In the genomic region with DNA sequence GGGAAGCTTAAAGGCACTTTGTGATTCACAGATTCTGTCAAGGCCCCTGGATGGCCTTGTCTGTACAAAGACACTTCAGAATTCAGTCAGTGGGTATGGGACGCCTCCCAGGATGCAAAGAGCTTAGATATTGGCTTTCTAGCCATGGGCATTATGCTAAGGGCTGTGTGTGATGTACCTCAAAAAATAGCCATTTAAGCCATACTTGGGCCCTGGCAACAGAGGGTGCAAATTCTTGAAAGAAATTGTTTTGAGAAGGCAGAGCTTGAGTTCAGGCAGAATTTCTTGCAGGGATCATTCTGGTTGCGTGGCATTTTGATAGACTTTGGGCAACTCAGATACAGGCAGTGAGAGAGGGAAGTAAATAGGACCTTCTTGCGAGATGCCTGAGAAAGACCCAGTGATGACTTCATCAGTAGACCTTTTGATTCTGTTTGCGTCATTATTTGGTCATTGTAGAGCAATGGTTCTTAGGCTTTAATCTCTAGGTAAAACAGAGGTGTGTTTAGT, we compare ENCODE assay signal across 12 cellular contexts. TPM values are rescaled to one million over a fixed set of nuclear protein-coding genes. Genes with fewer than 3 reads are reported as not detected.
DNase-seq lines count a peak whose midpoint lies in the region; ATAC-seq and TF ChIP-seq lines count a peak whose summit lies in the region.
"Had no signal": no experiment of that assay in that cellular context is flagged by ENCODE, and none has a peak within 500 bp of the region (broad histone marks: within the 10 kb centered on the region; RNA-seq: fewer than 3 reads in every experiment).

No MANE protein-coding gene starts in this region.

- peak overlapping the region; percentile 99 for H3K27ac Mint-ChIP-seq in activated naive CD4-positive, alpha-beta T cell treated with anti-CD3 and anti-CD28 coated beads, Interleukin-2, amount 10 ng/mL, durations not matched to agents 7 days and 5 days
- H3K27ac Mint-ChIP-seq in T-helper 1 cell treated with Interleukin-12 subunit alpha and Interleukin-12 subunit beta and Interleukin-4 antibody, amounts not matched to agents 30 μg/mL and 1 μg/mL, for 36 hours = peak overlapping the region; percentile 94
- peak overlapping the region; percentile 99 to 100 (median 100) for H3K27ac Mint-ChIP-seq in immature natural killer cell

- no peak for TF ChIP-seq POLR2A in upper lobe of left lung (IDR thresholded peaks at IDR 0.05)

- no peaks in the 10 kb centered on the region for H3K36me3 ChIP-seq in upper lobe of left lung
- H3K36me3 ChIP-seq: BE2C had no signal

- peak overlapping the region; percentile 36 to 93 (median 61) for H3K27ac ChIP-seq in upper lobe of left lung

- no peak for TF ChIP-seq EP300 in upper lobe of left lung (IDR thresholded peaks at IDR 0.05)

- no peak for DNase-seq in activated naive CD4-positive, alpha-beta T cell treated with anti-CD3 and anti-CD28 coated beads, Interleukin-2, amount 10 ng/mL, durations not matched to agents 7 days and 5 days
- DNase-seq in activated naive CD4-positive, alpha-beta T cell treated with anti-CD3 and anti-CD28 coated beads, Interleukin-2, amount 50 U/mL, for 16 hours = no peak
- DNase-seq in immature natural killer cell (no peak), upper lobe of left lung (no peak), HT-29 (ENCODE audit: low spot score) (no peak), globus pallidus (ENCODE audit: low spot score) (no peak)
- DNase-seq: activated gamma-delta T cell treated with Interleukin-2 at 50 U/mL for 16 hours; BE2C; effector CD4-positive, alpha-beta T cell had no signal

- no peaks in the 10 kb centered on the region for H3K9me3 ChIP-seq in upper lobe of left lung
- H3K9me3 ChIP-seq: BE2C had no signal

- peaks cover 62% of the 10 kb centered on the region for H3K36me3 Mint-ChIP-seq in activated naive CD4-positive, alpha-beta T cell treated with anti-CD3 and anti-CD28 coated beads, Interleukin-2, amount 10 ng/mL, durations not matched to agents 7 days and 5 days
- H3K36me3 Mint-ChIP-seq in T-helper 1 cell treated with Interleukin-12 subunit alpha and Interleukin-12 subunit beta and Interleukin-4 antibody, amounts not matched to agents 30 μg/mL and 1 μg/mL, for 36 hours (ENCODE audit: low read depth) = peaks cover 40% of the 10 kb centered on the region
- H3K36me3 Mint-ChIP-seq in immature natural killer cell = peaks cover 11 to 14% (median 11%) of the 10 kb centered on the region in 3 donors

- CTCF ChIA-PET in activated naive CD4-positive, alpha-beta T cell treated with anti-CD3 and anti-CD28 coated beads, Interleukin-2, amount 10 ng/mL, durations not matched to agents 7 days and 5 days (lab: Charles Lee) = no interaction called here

- 66 to 83% methylated on average over 4 of the region's 4 CpGs for WGBS in upper lobe of left lung, 2 donors

- peaks cover 21 to 64% (median 38%) of the 10 kb centered on the region in 4 donors for H3K4me1 ChIP-seq in upper lobe of left lung
- H3K4me1 ChIP-seq: BE2C had no signal

- H3K27me3 ChIP-seq in upper lobe of left lung = no peaks in the 10 kb centered on the region

- peaks cover 72% of the 10 kb centered on the region for H3K4me1 Mint-ChIP-seq in activated naive CD4-positive, alpha-beta T cell treated with anti-CD3 and anti-CD28 coated beads, Interleukin-2, amount 10 ng/mL, durations not matched to agents 7 days and 5 days
- H3K4me1 Mint-ChIP-seq in T-helper 1 cell treated with Interleukin-12 subunit alpha and Interleukin-12 subunit beta and Interleukin-4 antibody, amounts not matched to agents 30 μg/mL and 1 μg/mL, for 36 hours (ENCODE audit: low read depth) = peaks cover 76% of the 10 kb centered on the region
- H3K4me1 Mint-ChIP-seq in immature natural killer cell = peaks cover 89 to 94% of the 10 kb centered on the region in 2 donors

- no peak for ATAC-seq in upper lobe of left lung (ENCODE audit: low FRiP score in 2 of 2)
- no peak for ATAC-seq in GM18868 (IDR thresholded peaks at IDR 0.05; ENCODE audit: unreplicated experiment)
- ATAC-seq: sciatic nerve had no signal

- no peaks in the 10 kb centered on the region for H3K9me3 Mint-ChIP-seq in activated naive CD4-positive, alpha-beta T cell treated with anti-CD3 and anti-CD28 coated beads, Interleukin-2, amount 10 ng/mL, durations not matched to agents 7 days and 5 days
- no peaks in the 10 kb centered on the region for H3K9me3 Mint-ChIP-seq in T-helper 1 cell treated with Interleukin-12 subunit alpha and Interleukin-12 subunit beta and Interleukin-4 antibody, amounts not matched to agents 30 μg/mL and 1 μg/mL, for 36 hours
- H3K9me3 Mint-ChIP-seq in immature natural killer cell = no peaks in the 10 kb centered on the region

- peak overlapping the region; percentile 85 for H3K4me3 Mint-ChIP-seq in activated naive CD4-positive, alpha-beta T cell treated with anti-CD3 and anti-CD28 coated beads, Interleukin-2, amount 10 ng/mL, durations not matched to agents 7 days and 5 days
- peak overlapping the region; percentile 65 for H3K4me3 Mint-ChIP-seq in T-helper 1 cell treated with Interleukin-12 subunit alpha and Interleukin-12 subunit beta and Interleukin-4 antibody, amounts not matched to agents 30 μg/mL and 1 μg/mL, for 36 hours
- peak overlapping the region; percentile 49 to 98 (median 73) for H3K4me3 Mint-ChIP-seq in immature natural killer cell

- H3K27me3 Mint-ChIP-seq in activated naive CD4-positive, alpha-beta T cell treated with anti-CD3 and anti-CD28 coated beads, Interleukin-2, amount 10 ng/mL, durations not matched to agents 7 days and 5 days = peaks cover 3% of the 10 kb centered on the region
- H3K27me3 Mint-ChIP-seq in T-helper 1 cell treated with Interleukin-12 subunit alpha and Interleukin-12 subunit beta and Interleukin-4 antibody, amounts not matched to agents 30 μg/mL and 1 μg/mL, for 36 hours (ENCODE audit: low read depth) = no peaks in the 10 kb centered on the region
- peaks cover 16 to 42% (median 38%) of the 10 kb centered on the region in 3 donors for H3K27me3 Mint-ChIP-seq in immature natural killer cell (ENCODE audit: low read depth in 3 of 3)

- H3K4me3 ChIP-seq in upper lobe of left lung = no peak overlapping the region

- no peak for TF ChIP-seq CTCF in upper lobe of left lung (IDR thresholded peaks at IDR 0.05)

RNA-seq across cellular contexts. Expression of a gene that starts 3.9 kb away (rescaled TPM):
- polyA plus RNA-seq in immature natural killer cell = 100 to 1,000 TPM; 293 to 667 (median 513) TPM
- total RNA-seq in upper lobe of left lung = 10 to 100 TPM; 39.6 to 71.8 (median 47.7) TPM
- total RNA-seq in HT-29 (2014; rRNA removed; shearing (Covaris generic)) = 14.8 and 14.9 TPM in 2 replicates
